ENCODE assay signal across 15 cellular contexts in genomic region chr3:50270422-50270831, GRCh38. TPM values are rescaled to one million over a fixed set of nuclear protein-coding genes. Genes with fewer than 3 reads are reported as not detected.
DNase-seq lines count a peak whose midpoint lies in the region; ATAC-seq and TF ChIP-seq lines count a peak whose summit lies in the region.
"Had no signal": no experiment of that assay in that cellular context is flagged by ENCODE, and none has a peak within 500 bp of the region (broad histone marks: within the 10 kb centered on the region; RNA-seq: fewer than 3 reads in every experiment).

No MANE protein-coding gene starts in this region.

- dilution Hi-C loops in IMR-90 (cut with HindIII; ENCODE audit: low sequenced_read_pairs, unreplicated experiment): no loop called here

- H3K9ac ChIP-seq in IMR-90 (ENCODE audit: low read depth, low read length): 0 out of 2 replicates have a peak overlapping the region, but pooled peaks have one; percentile 10
- peak overlapping the region; percentile 60 to 93 for H3K9ac ChIP-seq in mucosa of rectum (ENCODE audit: low read depth in 1 of 2, low read length in 2 of 2)

- H3K9me1 ChIP-seq in IMR-90 (ENCODE audit: insufficient read depth, low read length): peaks cover 33% of the 10 kb centered on the region

- H3K18ac ChIP-seq in IMR-90 (ENCODE audit: low read depth, low read length): 0 out of 2 replicates have a peak overlapping the region, but pooled peaks have one; percentile 5

- no peaks in the 10 kb centered on the region for H4K20me1 ChIP-seq in IMR-90 (ENCODE audit: insufficient read depth, low read length)

- H3K79me1 ChIP-seq in IMR-90 (ENCODE audit: low read depth in 1 of 2, low read length in 2 of 2): peaks cover 3 to 40% of the 10 kb centered on the region in 2 experiments; a peak in 3 of 4 replicates

- H4K8ac ChIP-seq in IMR-90 (ENCODE audit: low read depth in 2 of 2, low read length in 2 of 2): peak overlapping the region in 1 of 2 experiments; percentile 94; a peak in 2 of 4 replicates

- peak overlapping the region; percentile 86; the same call in 1 of the 3 replicates for H2BK15ac ChIP-seq in IMR-90 (ENCODE audit: low read depth, low read length)

- no peak overlapping the region for H3K56ac ChIP-seq in IMR-90 (ENCODE audit: extremely low read depth, insufficient read depth, low read length)

- no peaks in the 10 kb centered on the region for H3K27me3 ChIP-seq in IMR-90 (ENCODE audit: control insufficient read depth, insufficient read depth, low read length)
- no peaks in the 10 kb centered on the region for H3K27me3 ChIP-seq in breast epithelium
- H3K27me3 ChIP-seq in mucosa of rectum (ENCODE audit: control insufficient read depth in 2 of 2, insufficient read depth in 2 of 2, low read length in 2 of 2): peaks cover 0 to 7% of the 10 kb centered on the region in 2 donors
- no peaks in the 10 kb centered on the region for H3K27me3 ChIP-seq in tibial artery

- peak overlapping the region; percentile 92 for H3K14ac ChIP-seq in IMR-90 (replicated peaks; ENCODE audit: low read depth, low read length)

- H3K4me3 ChIP-seq in IMR-90 (ENCODE audit: insufficient read depth, low read depth, low read length) (no peak overlapping the region), breast epithelium (no peak overlapping the region), mucosa of rectum (ENCODE audit: low read length in 2 of 2) (peak overlapping the region; percentile 30 to 79), tibial artery (no peak overlapping the region)
- H3K4me3 ChIP-seq: K562 had no signal

- H2AK9ac ChIP-seq in IMR-90 (replicated peaks; ENCODE audit: low read depth, low read length, poor library complexity): peak overlapping the region; percentile 95

- peaks cover 52% of the 10 kb centered on the region for H3K4me1 ChIP-seq in IMR-90 (ENCODE audit: control insufficient read depth, insufficient read depth, low read length)
- H3K4me1 ChIP-seq in breast epithelium: peaks cover 17 to 34% of the 10 kb centered on the region in 2 donors
- peaks cover 64 to 71% of the 10 kb centered on the region in 2 donors for H3K4me1 ChIP-seq in mucosa of rectum (ENCODE audit: control insufficient read depth in 2 of 2, insufficient read depth in 2 of 2, low read length in 2 of 2)
- H3K4me1 ChIP-seq in tibial artery: peaks cover 2 to 79% (median 59%) of the 10 kb centered on the region in 4 donors

- in situ Hi-C loops in IMR-90 (cut with MboI; ENCODE audit: low sequenced_read_pairs): loop anchor here (5.0 kb wide), 2 partner anchors 43 to 78 kb away; partner anchors contain the start of gene GNAT1

- POLR2A ChIA-PET in IMR-90 (lab: Charles Lee; ENCODE audit: unreplicated experiment): no interaction called here

- no peaks in the 10 kb centered on the region for H3K9me3 ChIP-seq in IMR-90 (ENCODE audit: control insufficient read depth, insufficient read depth, low read length)
- H3K9me3 ChIP-seq in breast epithelium: no peaks in the 10 kb centered on the region
- H3K9me3 ChIP-seq in mucosa of rectum (ENCODE audit: control insufficient read depth in 2 of 2, low read length in 2 of 2): no peaks in the 10 kb centered on the region
- no peaks in the 10 kb centered on the region for H3K9me3 ChIP-seq in tibial artery

- ATAC-seq in IMR-90 (ENCODE audit: low read depth): no peak
- no peak for ATAC-seq in HG02642 (IDR thresholded peaks at IDR 0.05; ENCODE audit: poor library complexity, unreplicated experiment)
- ATAC-seq: K562 had no signal

- peak overlapping the region; percentile 91 for H4K91ac ChIP-seq in IMR-90 (ENCODE audit: insufficient read depth, low read depth, low read length)

- peak overlapping the region; percentile 98; the same call in 1 of the 2 replicates for H2AK5ac ChIP-seq in IMR-90 (ENCODE audit: low read depth, low read length)

- DNase-seq in IMR-90 (peak; percentile 37), breast epithelium (ENCODE audit: low spot score in 2 of 2) (no peak), tibial artery (no peak), Ammon's horn (ENCODE audit: low spot score) (no peak), NCI-H748 (lab: John Stamatoyannopoulos, UW; ENCODE audit: unreplicated experiment) (no peak), cerebellar cortex (ENCODE audit: low spot score) (no peak)
- DNase-seq: activated CD8-positive, alpha-beta memory T cell treated with anti-CD3 and anti-CD28 coated beads for 24 hours; activated naive CD4-positive, alpha-beta T cell treated with anti-CD3 and anti-CD28 coated beads, Interleukin-2, amount 10 ng/mL, durations not matched to agents 7 days and 5 days; NCI-H146; NCI-H524; retina; SHP77 had no signal

- H3K23ac ChIP-seq in IMR-90 (ENCODE audit: low read depth, low read length): peak overlapping the region; percentile 45; the same call in 1 of the 2 replicates

- H2BK120ac ChIP-seq in IMR-90 (ENCODE audit: low read depth, low read length): peak overlapping the region; percentile 95

- peak overlapping the region; percentile 71 for H3K4me2 ChIP-seq in IMR-90 (ENCODE audit: low read depth, low read length)

- peak overlapping the region; percentile 98 for H3K4ac ChIP-seq in IMR-90 (ENCODE audit: low read depth, low read length)

- WGBS in IMR-90 (ENCODE audit: extremely low coverage in 2 of 2, insufficient read length in 1 of 2), 2 experiments: 58% methylated on average over 2 of the region's 9 CpGs; no CpG with 5 or more reads in 1 of the 2 experiments

- H2AFZ ChIP-seq in IMR-90 (replicated peaks; ENCODE audit: low read length, poor library complexity): peak overlapping the region; percentile 71

- H3K36me3 ChIP-seq in IMR-90 (ENCODE audit: control insufficient read depth, insufficient read depth, low read length): peaks cover 10% of the 10 kb centered on the region; the same call in 1 of the 2 replicates
- no peaks in the 10 kb centered on the region for H3K36me3 ChIP-seq in breast epithelium
- H3K36me3 ChIP-seq in mucosa of rectum (ENCODE audit: control insufficient read depth in 2 of 2, insufficient read depth in 2 of 2, low read length in 2 of 2): peaks cover 0 to 5% of the 10 kb centered on the region in 2 donors
- H3K36me3 ChIP-seq in tibial artery: peaks cover 0 to under 1% (median 0%) of the 10 kb centered on the region in 3 donors

- TF ChIP-seq CTCF in IMR-90 (conservative IDR thresholded peaks at IDR 0.05; ENCODE audit: low read depth, low read length) (no peak), breast epithelium (IDR thresholded peaks at IDR 0.05) (no peak), tibial artery (IDR thresholded peaks at IDR 0.05) (no peak)

- no TSS peak for BruUV-seq in IMR-90 (replicated peaks; lab: Mats Ljungman, UMichigan)

- peak overlapping the region; percentile 83 for H2BK5ac ChIP-seq in IMR-90 (ENCODE audit: low read depth, low read length, poor library complexity, severe bottlenecking)

- no peak for TF ChIP-seq RAD21 in IMR-90 (IDR thresholded peaks at IDR 0.05; ENCODE audit: low read length)

- H2BK20ac ChIP-seq in IMR-90 (ENCODE audit: low read depth, low read length): peak overlapping the region; percentile 49

- peak overlapping the region; percentile 46 for H4K5ac ChIP-seq in IMR-90 (ENCODE audit: low read depth, low read length)

- intact Hi-C loops in IMR-90 (cut with micrococcal nuclease): no loop called here
- intact Hi-C loops in breast epithelium (cut with DNase I; ENCODE audit: low total_unique reads): no loop called here
- intact Hi-C loops in tibial artery (cut with DNase I; ENCODE audit: low total_unique reads): loop anchor here (10.0 kb wide), 1 partner anchor 146 kb away; no protein-coding TSS in a partner anchor

- no peak for TF ChIP-seq POLR2A in IMR-90 (IDR thresholded peaks at IDR 0.05; ENCODE audit: low read depth, low read length)
- no peak for TF ChIP-seq POLR2A in breast epithelium (IDR thresholded peaks at IDR 0.05)

- H3K27ac ChIP-seq in IMR-90 (ENCODE audit: insufficient read depth, low read length) (peak overlapping the region; percentile 8; the same call in 1 of the 2 replicates), breast epithelium (peak overlapping the region; percentile 94 to 100), mucosa of rectum (ENCODE audit: low read depth in 2 of 2, low read length in 2 of 2) (peak overlapping the region; percentile 96 to 97), tibial artery (peak overlapping the region; percentile 84 to 98)

- CTCF ChIA-PET in IMR-90 (lab: Yijun Ruan, JAX): interaction anchor here (1.3 to 2.2 kb wide), 2 partner anchors 10 to 44 kb away, joined by 4 to 7 read pairs; no protein-coding TSS in a partner anchor

RNA-seq across cellular contexts. Expression of gene SEMA3B, which starts 1.5 kb away (rescaled TPM):
- total RNA-seq in IMR-90 (2012; rRNA removed): 3.9 and 4.3 TPM in 2 replicates
- polyA plus RNA-seq in IMR-90 (2012; rRNA removed): 29.3 and 34.3 TPM in 2 replicates
- polyA plus RNA-seq in IMR-90 (2012; cell fraction: cytosol; rRNA removed): 22.0 and 34.4 TPM in 2 replicates
- 153 and 393 TPM in 2 replicates for polyA plus RNA-seq in IMR-90 (2012; cell fraction: nucleus; rRNA removed; ENCODE audit: low replicate concordance)
- total RNA-seq in breast epithelium: 10 to 100 TPM; 10.1 to 17.6 (median 11.1) TPM

RNA-seq across cellular contexts. Expression of gene LSMEM2, which starts 8.5 kb away (rescaled TPM):
- under 0.01 TPM in 2 replicates for total RNA-seq in IMR-90 (2012; rRNA removed)
- polyA plus RNA-seq in IMR-90 (2012; rRNA removed): not detected in 2 replicates
- polyA plus RNA-seq in IMR-90 (2012; cell fraction: cytosol; rRNA removed): not detected in 2 replicates
- 0.37 and 0.52 TPM in 2 replicates for polyA plus RNA-seq in IMR-90 (2012; cell fraction: nucleus; rRNA removed; ENCODE audit: low replicate concordance)
- not detected for total RNA-seq in breast epithelium
- total RNA-seq: K562 had no signal
- polyA plus RNA-seq: K562 had no signal

RNA-seq across cellular contexts. Expression of gene IFRD2, which starts 21.8 kb away (rescaled TPM):
- total RNA-seq in IMR-90 (2012; rRNA removed): 48.6 and 52.7 TPM in 2 replicates
- 79.1 and 85.2 TPM in 2 replicates for polyA plus RNA-seq in IMR-90 (2012; rRNA removed)
- polyA plus RNA-seq in IMR-90 (2012; cell fraction: cytosol; rRNA removed): 68.9 and 69.3 TPM in 2 replicates
- polyA plus RNA-seq in IMR-90 (2012; cell fraction: nucleus; rRNA removed; ENCODE audit: low replicate concordance): 164 and 342 TPM in 2 replicates
- total RNA-seq in breast epithelium: 10 to 100 TPM; 50.4 to 82.3 (median 72.7) TPM

RNA-seq across cellular contexts. Expression of gene HYAL3, which starts 28.8 kb away (rescaled TPM):
- total RNA-seq in IMR-90 (2012; rRNA removed) (2.2 and 2.7 TPM in 2 replicates), breast epithelium (1 to 10 TPM; 2.3 to 6.4 (median 2.7) TPM)
- 5.7 and 7.6 TPM in 2 replicates for polyA plus RNA-seq in IMR-90 (2012; rRNA removed)
- 7.4 and 11.3 TPM in 2 replicates for polyA plus RNA-seq in IMR-90 (2012; cell fraction: cytosol; rRNA removed)
- 4.6 and 10.7 TPM in 2 replicates for polyA plus RNA-seq in IMR-90 (2012; cell fraction: nucleus; rRNA removed; ENCODE audit: low replicate concordance)

RNA-seq across cellular contexts. Expression of gene NAA80, which starts 28.8 kb away (rescaled TPM):
- total RNA-seq in IMR-90 (2012; rRNA removed) (3.1 and 5.0 TPM in 2 replicates), breast epithelium (1 to 10 TPM; 6.0 to 8.8 (median 8.5) TPM)
- 14.2 and 14.4 TPM in 2 replicates for polyA plus RNA-seq in IMR-90 (2012; rRNA removed)
- 7.4 and 10.9 TPM in 2 replicates for polyA plus RNA-seq in IMR-90 (2012; cell fraction: cytosol; rRNA removed)
- 19.3 and 45.2 TPM in 2 replicates for polyA plus RNA-seq in IMR-90 (2012; cell fraction: nucleus; rRNA removed; ENCODE audit: low replicate concordance)

Comparison
In these comparisons a context has a peak if more than half of its experiments do, and no peak if none do; other contexts are left out.
1. H3K27ac ChIP-seq: peak in every context shown above with its lines; median percentile 97 in breast epithelium; 96 in mucosa of rectum; 91 in tibial artery; 8 in IMR-90.
2. H3K4me3 ChIP-seq: peak in mucosa of rectum (2 of 2); none in IMR-90 (single experiment), breast epithelium (0 of 3) and tibial artery (0 of 2).